19 cellular contexts compared by ENCODE assay signal in the genomic region with DNA sequence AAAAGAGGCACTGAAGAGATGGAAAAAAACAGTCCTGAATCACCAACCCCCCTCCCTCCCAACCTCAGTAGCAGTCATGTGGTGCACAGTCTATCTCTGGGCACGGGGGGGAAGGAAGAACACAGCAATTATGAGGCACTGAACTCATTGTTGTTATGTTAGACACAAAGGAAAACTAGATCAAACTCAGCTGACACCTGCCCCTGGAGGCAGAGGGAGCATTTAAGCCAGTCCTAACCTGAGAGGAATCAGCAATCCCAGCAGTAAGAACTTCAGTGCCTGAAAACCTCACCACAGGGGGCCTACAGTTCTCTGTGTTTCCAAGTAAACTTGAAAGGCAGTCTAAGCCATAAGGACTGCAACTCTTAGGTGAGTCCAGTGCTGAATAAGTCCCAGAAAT.
DNase-seq lines count a peak whose midpoint lies in the region; ATAC-seq, FAIRE-seq and TF ChIP-seq lines count a peak whose summit lies in the region.
"Had no signal": no experiment of that assay in that cellular context is flagged by ENCODE, and none has a peak within 500 bp of the region (broad histone marks: within the 10 kb centered on the region; RNA-seq: fewer than 3 reads in every experiment).

No MANE protein-coding gene starts in this region.

- 35% methylated on average over 1 of the region's 1 CpG for WGBS in smooth muscle cell (ENCODE audit: low lambda C conversion rate)

- no peaks in the 10 kb centered on the region for H3K9me3 ChIP-seq in OCI-LY7 (ENCODE audit: low read length)
- no peaks in the 10 kb centered on the region for H3K9me3 ChIP-seq in smooth muscle cell (replicated peaks; ENCODE audit: low read depth)
- H3K9me3 ChIP-seq: body of pancreas, SK-N-SH, tibial nerve had no signal

- TF ChIP-seq CTCF in C4-2B (conservative IDR thresholded peaks at IDR 0.05) (no peak; the same call in 1 of the 2 replicates), OCI-LY7 (conservative IDR thresholded peaks at IDR 0.05; ENCODE audit: low read length) (no peak), smooth muscle cell (IDR thresholded peaks at IDR 0.05; ENCODE audit: borderline replicate concordance, insufficient read depth, poor library complexity, severe bottlenecking) (no peak)

- H4K20me1 ChIP-seq in OCI-LY7 (ENCODE audit: insufficient read depth, low read length) (no peaks in the 10 kb centered on the region), smooth muscle cell (ENCODE audit: low read depth) (no peaks in the 10 kb centered on the region)

- CTCF ChIA-PET in OCI-LY7 (lab: Charles Lee; ENCODE audit: unreplicated experiment) = no interaction called here

- H3K4me2 ChIP-seq in OCI-LY7 (ENCODE audit: low read length) (peak overlapping the region; percentile 48), smooth muscle cell (no peak overlapping the region)
- H3K4me2 ChIP-seq: SK-N-SH had no signal

- H3K36me3 ChIP-seq in OCI-LY7 (ENCODE audit: insufficient read depth, low read length) = no peaks in the 10 kb centered on the region
- H3K36me3 ChIP-seq in smooth muscle cell (ENCODE audit: low read depth) = no peaks in the 10 kb centered on the region
- H3K36me3 ChIP-seq: tibial nerve had no signal

- H3K4me3 ChIP-seq in OCI-LY7 (ENCODE audit: low read depth, low read length, poor library complexity, severe bottlenecking) (no peak overlapping the region), smooth muscle cell (no peak overlapping the region)
- H3K4me3 ChIP-seq: body of pancreas, tibial nerve had no signal

- intact Hi-C loops in OCI-LY7 (cut with micrococcal nuclease; ENCODE audit: unreplicated experiment) = no loop called here

- POLR2A ChIA-PET in OCI-LY7 (lab: Charles Lee) = no interaction called here

- DNase-seq in OCI-LY7 (ENCODE audit: low spot score) (peak; percentile 14), left lobe of liver (ENCODE audit: low spot score) (no peak), smooth muscle cell (lab: John Stamatoyannopoulos, UW; ENCODE audit: unreplicated experiment) (no peak), LoVo (ENCODE audit: low spot score) (no peak), HTR-8/SVneo (ENCODE audit: insufficient read length, low spot score) (no peak)
- DNase-seq: activated CD4-positive, alpha-beta memory T cell treated with anti-CD3 and anti-CD28 coated beads, Interleukin-2, amount 10 ng/mL, durations not matched to agents 7 days and 5 days; activated T-cell treated with anti-CD3 and anti-CD28 coated beads, Interleukin-2, amount 50 U/mL, for 4 hours; dermis blood vessel endothelial cell; erythroblast; NCI-H1092 treated with DMSO at 0.1 percent for 48 hours; NCI-H226; SK-N-SH; stimulated activated CD4-positive, alpha-beta T cell treated with anti-CD3 and anti-CD28 coated beads, Interleukin-12 subunit alpha, Interleukin-12 subunit beta, amount 100 ng/mL, for 4 hours had no signal

- no peaks in the 10 kb centered on the region for H3K27me3 ChIP-seq in smooth muscle cell (ENCODE audit: low read depth)
- H3K27me3 ChIP-seq: body of pancreas, tibial nerve had no signal

- H2AFZ ChIP-seq in OCI-LY7 (ENCODE audit: low read length) (peak overlapping the region; percentile 87), smooth muscle cell (ENCODE audit: low read depth) (no peak overlapping the region)

- no peak overlapping the region for H3K9ac ChIP-seq in smooth muscle cell (ENCODE audit: low read depth)
- H3K9ac ChIP-seq: SK-N-SH had no signal

- H3K79me2 ChIP-seq in OCI-LY7 (ENCODE audit: insufficient read depth, low read depth, low read length) (no peaks in the 10 kb centered on the region), smooth muscle cell (ENCODE audit: low read depth) (no peaks in the 10 kb centered on the region)

- H3K4me1 ChIP-seq in OCI-LY7 (ENCODE audit: insufficient read depth, low read length, poor library complexity, severe bottlenecking) = peaks cover 36% of the 10 kb centered on the region
- H3K4me1 ChIP-seq in smooth muscle cell (ENCODE audit: low read depth) = no peaks in the 10 kb centered on the region
- H3K4me1 ChIP-seq: tibial nerve had no signal

- no peak for FAIRE-seq in HTR-8/SVneo (lab: Jason Lieb, UNC)

- ATAC-seq in HG02885 (IDR thresholded peaks at IDR 0.05; ENCODE audit: poor library complexity, unreplicated experiment) (peak; percentile 22), left lobe of liver (peak; percentile 19), HG02759 (IDR thresholded peaks at IDR 0.05; ENCODE audit: unreplicated experiment) (no peak)
- ATAC-seq: activated naive CD4-positive, alpha-beta T cell treated with anti-CD3 and anti-CD28 coated beads, Interleukin-2, amount 50 U/mL, for 72 hours; activated T-cell treated with anti-CD3 and anti-CD28 coated beads, Interleukin-2, amount 50 U/mL, for 4 hours; body of pancreas had no signal

- H3K27ac ChIP-seq in C4-2B = peak overlapping the region; percentile 83
- H3K27ac ChIP-seq in OCI-LY7 (ENCODE audit: low read depth, low read length, poor library complexity, severe bottlenecking) = peak overlapping the region; percentile 30
- H3K27ac ChIP-seq in smooth muscle cell (ENCODE audit: low read depth) = no peak overlapping the region
- H3K27ac ChIP-seq: tibial nerve had no signal

- BruUV-seq in OCI-LY7 (replicated peaks; lab: Mats Ljungman, UMichigan) = no TSS peak

- no peaks in the 10 kb centered on the region for H3K9me2 ChIP-seq in OCI-LY7 (ENCODE audit: insufficient read depth, low read length)
- H3K9me2 ChIP-seq: SK-N-SH had no signal

- H3F3A ChIP-seq in smooth muscle cell (ENCODE audit: low read depth) = no peaks in the 10 kb centered on the region
